ENCODE assay signal across 26 cellular contexts in the genomic region with DNA sequence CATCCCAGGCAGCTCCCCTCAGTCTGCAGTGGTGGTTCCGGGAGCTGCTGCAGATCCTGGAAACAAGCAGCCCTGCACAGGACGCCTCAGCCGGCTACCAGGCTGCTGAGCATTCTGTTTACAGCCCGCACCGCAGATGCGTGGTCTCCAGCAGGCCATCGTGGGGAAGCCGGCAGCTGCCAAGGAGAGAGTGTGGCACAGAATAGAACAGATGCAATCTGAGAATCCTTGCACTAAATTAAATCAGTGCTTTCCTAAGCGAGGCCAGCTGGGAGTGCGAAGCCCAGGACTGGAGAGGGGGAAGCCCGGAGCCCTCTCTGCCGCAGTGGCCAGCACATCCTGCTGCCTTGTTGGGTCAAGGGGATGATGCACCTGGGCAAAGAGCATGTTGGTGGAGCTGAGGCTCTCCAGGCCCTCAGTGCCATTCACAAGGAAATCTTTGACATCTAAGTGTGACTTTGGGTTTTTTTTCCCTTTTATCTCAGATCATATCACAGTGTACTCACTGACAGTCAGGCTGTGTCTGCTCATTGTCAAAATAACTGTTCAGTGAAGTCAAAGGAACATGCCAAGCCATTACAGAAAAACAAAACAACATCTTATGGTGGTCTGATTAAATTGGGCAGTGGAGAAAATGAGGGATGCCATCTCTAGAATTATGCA.
DNase-seq lines count a peak whose midpoint lies in the region; ATAC-seq and TF ChIP-seq lines count a peak whose summit lies in the region.
"Had no signal": no experiment of that assay in that cellular context is flagged by ENCODE, and none has a peak within 500 bp of the region (broad histone marks: within the 10 kb centered on the region; RNA-seq: fewer than 3 reads in every experiment).

No MANE protein-coding gene starts in this region.

- H3K27me3 Mint-ChIP-seq in osteocyte (ENCODE audit: unreplicated experiment) (no peaks in the 10 kb centered on the region), HFFc6 (ENCODE audit: insufficient read depth) (peaks cover 40% of the 10 kb centered on the region)
- H3K27me3 Mint-ChIP-seq: CD4-positive, CD25-positive, alpha-beta regulatory T cell; dendritic cell treated with granulocyte-macrophage colony-stimulating factor and Interleukin-4, amounts not matched to agents 40 ng/mL and 50 ng/mL, for 4 days; natural killer cell treated with Interleukin-12 subunit alpha and Interleukin-12 subunit beta and Interleukin-15 and Interleukin-18, amount 100 ng/mL, for 72 hours had no signal

- no peaks in the 10 kb centered on the region for H3K27me3 ChIP-seq in dorsolateral prefrontal cortex
- H3K27me3 ChIP-seq: heart left ventricle, right lobe of liver had no signal

- H3K36me3 Mint-ChIP-seq in osteocyte (ENCODE audit: unreplicated experiment) (no peaks in the 10 kb centered on the region), HFFc6 (ENCODE audit: low read depth) (no peaks in the 10 kb centered on the region)
- H3K36me3 Mint-ChIP-seq: CD4-positive, CD25-positive, alpha-beta regulatory T cell; natural killer cell treated with Interleukin-12 subunit alpha and Interleukin-12 subunit beta and Interleukin-15 and Interleukin-18, amount 100 ng/mL, for 72 hours had no signal

- H3K27ac Mint-ChIP-seq in osteocyte (ENCODE audit: unreplicated experiment) (no peak overlapping the region), HFFc6 (no peak overlapping the region)
- H3K27ac Mint-ChIP-seq: activated B cell treated with CpG ODN at 0.5 μM for 24 hours; CD4-positive, CD25-positive, alpha-beta regulatory T cell; dendritic cell treated with granulocyte-macrophage colony-stimulating factor and Interleukin-4, amounts not matched to agents 40 ng/mL and 50 ng/mL, for 4 days; natural killer cell treated with Interleukin-12 subunit alpha and Interleukin-12 subunit beta and Interleukin-15 and Interleukin-18, amount 100 ng/mL, for 72 hours had no signal

- TF ChIP-seq CTCF in dorsolateral prefrontal cortex (IDR thresholded peaks at IDR 0.05 in 54 of 56, conservative IDR thresholded peaks at IDR 0.05 in 2 of 56; ENCODE audit: low read depth in 1 of 56, partially characterized antibody in 56 of 56) (no peak), osteocyte (IDR thresholded peaks at IDR 0.05) (no peak), HFFc6 (IDR thresholded peaks at IDR 0.05) (no peak)

- H3K4me1 Mint-ChIP-seq in osteocyte (ENCODE audit: unreplicated experiment), result no peaks in the 10 kb centered on the region
- H3K4me1 Mint-ChIP-seq in HFFc6 (ENCODE audit: low read depth), result no peaks in the 10 kb centered on the region
- H3K4me1 Mint-ChIP-seq: activated B cell treated with CpG ODN at 0.5 μM for 24 hours; CD4-positive, CD25-positive, alpha-beta regulatory T cell had no signal

- no peak for ATAC-seq in HG03175 (IDR thresholded peaks at IDR 0.05; ENCODE audit: unreplicated experiment)
- ATAC-seq: heart left ventricle; left colon; natural killer cell treated with Interleukin-12 subunit alpha and Interleukin-12 subunit beta and Interleukin-15 and Interleukin-18, amount 100 ng/mL, for 72 hours; right lobe of liver had no signal

- in situ Hi-C loops in G401 (cut with HindIII; ENCODE audit: low sequenced_read_pairs), result no loop called here

- H3K4me3 ChIP-seq in dorsolateral prefrontal cortex, result no peak overlapping the region
- H3K4me3 ChIP-seq: breast epithelium, HAP-1, heart left ventricle, right lobe of liver, thoracic aorta had no signal

- H3K27ac ChIP-seq in dorsolateral prefrontal cortex, result peak overlapping the region in 54 of 59 donors; percentile 1 to 82 (median 56)
- H3K27ac ChIP-seq: breast epithelium, heart left ventricle, KMS-11, right lobe of liver, RWPE1, thoracic aorta had no signal

- intact Hi-C loops in dorsolateral prefrontal cortex (cut with DNase I) (loop anchor here in 1 of 2 donors (10.0 kb wide), 3 partner anchors 113 to 1017 kb away; no protein-coding TSS in a partner anchor), cardiac septum (cut with DNase I) (no loop called here)

- DNase-seq in G401 (ENCODE audit: low spot score), result peak; percentile 60
- peak; percentile 32 for DNase-seq in NCI-H82 treated with DMSO at 0.1 percent for 48 hours (lab: John Stamatoyannopoulos, UW; ENCODE audit: unreplicated experiment)
- peak; percentile 39 to 78 (median 70) for DNase-seq in dorsolateral prefrontal cortex
- DNase-seq in osteocyte (ENCODE audit: extremely low spot score, unreplicated experiment), result peak; percentile 73
- no peak for DNase-seq in cardiac septum (ENCODE audit: low spot score)
- DNase-seq in NCI-H526 treated with DMSO at 0.1 percent for 48 hours (lab: John Stamatoyannopoulos, UW), result no peak
- DNase-seq in HFFc6, result no peak
- DNase-seq: activated B cell treated with CpG ODN at 0.5 μM for 24 hours; activated CD4-positive, alpha-beta T cell treated with anti-CD3 and anti-CD28 coated beads, Interleukin-2, amount 50 U/mL, for 4 hours; activated effector memory CD4-positive, alpha-beta T cell treated with Interleukin-2 at 50 U/mL for 16 hours; CD4-positive, CD25-positive, alpha-beta regulatory T cell; heart left ventricle; left colon; mesendoderm; NCI-H2081 treated with DMSO at 0.1 percent for 48 hours; NCI-H526; right lobe of liver; T1000 had no signal

- no peaks in the 10 kb centered on the region for H3K9me3 Mint-ChIP-seq in osteocyte (ENCODE audit: unreplicated experiment)
- H3K9me3 Mint-ChIP-seq in HFFc6, result no peaks in the 10 kb centered on the region
- H3K9me3 Mint-ChIP-seq: activated B cell treated with CpG ODN at 0.5 μM for 24 hours; dendritic cell treated with granulocyte-macrophage colony-stimulating factor and Interleukin-4, amounts not matched to agents 40 ng/mL and 50 ng/mL, for 4 days; natural killer cell treated with Interleukin-12 subunit alpha and Interleukin-12 subunit beta and Interleukin-15 and Interleukin-18, amount 100 ng/mL, for 72 hours had no signal

- H3K4me3 Mint-ChIP-seq in osteocyte (ENCODE audit: unreplicated experiment) (no peak overlapping the region), HFFc6 (no peak overlapping the region)
- H3K4me3 Mint-ChIP-seq: activated B cell treated with CpG ODN at 0.5 μM for 24 hours; CD4-positive, CD25-positive, alpha-beta regulatory T cell; dendritic cell treated with granulocyte-macrophage colony-stimulating factor and Interleukin-4, amounts not matched to agents 40 ng/mL and 50 ng/mL, for 4 days; natural killer cell treated with Interleukin-12 subunit alpha and Interleukin-12 subunit beta and Interleukin-15 and Interleukin-18, amount 100 ng/mL, for 72 hours had no signal

Comparison
In these comparisons a context has a peak if more than half of its experiments do, and no peak if none do; other contexts are left out.
1. DNase-seq: peak in G401 (single experiment), NCI-H82 treated with DMSO at 0.1 percent for 48 hours (single experiment), dorsolateral prefrontal cortex (10 of 10) and osteocyte (single experiment); none in cardiac septum (single experiment), NCI-H526 treated with DMSO at 0.1 percent for 48 hours (single experiment) and HFFc6 (single experiment).